1 cellular context compared by ENCODE assay signal in genomic region chr6:583116-583515, GRCh38.
TF ChIP-seq lines count a peak whose summit lies in the region.

No MANE protein-coding gene starts in this region.

TF ChIP-seq in H1, 55 proteins besides CTCF, POLR2A, EP300 and RAD21 (continued from another document):
- TF ChIP-seq CHD7 (IDR thresholded peaks at IDR 0.05; ENCODE audit: insufficient replicate concordance, low read length), result no peak
- no peak for TF ChIP-seq NRF1 (IDR thresholded peaks at IDR 0.05; ENCODE audit: low read depth, low read length)
- no peak for TF ChIP-seq HDAC2 (IDR thresholded peaks at IDR 0.05; ENCODE audit: borderline replicate concordance in 1 of 2, low read depth in 2 of 2, low read length in 2 of 2)
- no peak for TF ChIP-seq CEBPB (IDR thresholded peaks at IDR 0.05; ENCODE audit: low read depth, low read length)
- no peak for TF ChIP-seq NANOG (IDR thresholded peaks at IDR 0.05; ENCODE audit: insufficient read depth, low read depth, low read length, poor library complexity, severe bottlenecking)
- no peak for TF ChIP-seq CHD2 (IDR thresholded peaks at IDR 0.05; ENCODE audit: low read length)
- no peak for TF ChIP-seq ATF3 (IDR thresholded peaks at IDR 0.05; ENCODE audit: insufficient read depth, low read depth, low read length)
- no peak for TF ChIP-seq ASH2L (IDR thresholded peaks at IDR 0.05; ENCODE audit: low read length)
- no peak for TF ChIP-seq CBX8 (IDR thresholded peaks at IDR 0.05; ENCODE audit: borderline replicate concordance, low read depth, low read length)
- TF ChIP-seq RXRA (IDR thresholded peaks at IDR 0.05; ENCODE audit: insufficient read depth, low read depth, low read length), result no peak
- no peak for TF ChIP-seq CREB1 (IDR thresholded peaks at IDR 0.05)
- no peak for TF ChIP-seq SIRT6 (IDR thresholded peaks at IDR 0.05; ENCODE audit: low read length)
- no peak for TF ChIP-seq GABPA (IDR thresholded peaks at IDR 0.05; ENCODE audit: borderline replicate concordance, insufficient read depth, low read length)
- no peak for TF ChIP-seq E2F6 (IDR thresholded peaks at IDR 0.05)
- no peak for TF ChIP-seq RBBP5 (IDR thresholded peaks at IDR 0.05; ENCODE audit: borderline replicate concordance, low read depth, low read length)
- no peak for TF ChIP-seq TAF1 (IDR thresholded peaks at IDR 0.05; ENCODE audit: low read depth, low read length)
